Comparison of ENCODE assay signal across 8 cellular contexts in the genomic region with DNA sequence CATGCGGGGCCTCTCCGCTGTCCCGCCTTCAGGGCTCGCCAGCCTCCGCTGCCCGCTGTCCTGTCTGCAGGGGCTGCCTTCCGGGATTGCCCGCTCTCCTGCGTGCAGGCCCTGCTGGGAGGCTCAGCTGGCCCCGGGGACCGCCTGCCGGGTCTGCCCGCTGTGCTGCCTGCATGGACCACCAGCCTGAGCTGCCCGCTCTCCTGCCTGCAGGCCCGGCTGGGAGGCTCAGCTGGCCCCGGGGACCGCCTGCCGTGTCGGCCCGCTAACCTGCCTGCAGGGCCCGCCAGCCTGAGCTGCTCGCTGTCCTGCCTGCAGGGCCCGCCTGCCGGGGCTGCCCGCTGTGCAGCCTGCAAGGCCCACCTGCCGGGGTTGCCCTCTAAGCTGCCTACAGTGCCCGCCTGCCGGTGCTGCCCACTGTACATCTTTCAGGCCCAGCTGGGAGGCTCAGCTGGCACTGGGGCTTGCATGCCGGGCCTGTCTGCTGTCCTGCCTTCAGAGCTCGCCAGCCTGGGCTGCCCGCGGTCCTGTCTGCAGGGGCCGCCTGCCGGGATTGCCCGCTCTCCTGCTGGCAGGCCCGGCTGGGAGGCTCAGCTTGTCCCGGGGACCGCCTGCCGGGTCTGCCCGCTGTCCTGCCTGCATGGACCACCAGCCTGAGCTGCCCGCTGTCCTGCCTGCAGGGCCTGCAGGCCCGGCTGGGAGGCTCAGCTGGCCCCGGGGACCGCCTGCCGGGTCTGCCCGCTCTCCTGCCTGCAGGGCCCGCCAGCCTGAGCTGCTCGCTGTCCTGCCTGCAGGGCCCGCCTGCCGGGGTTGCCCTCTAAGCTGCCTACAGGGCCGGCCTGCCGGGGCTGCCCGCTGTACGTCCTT.
DNase-seq lines count a peak whose midpoint lies in the region; ATAC-seq, FAIRE-seq and TF ChIP-seq lines count a peak whose summit lies in the region.

No MANE protein-coding gene starts in this region.

- peak overlapping the region; percentile 66 for H3K4me3 Mint-ChIP-seq in activated T-cell treated with anti-CD3 and anti-CD28 coated beads, Interleukin-2, amount 50 U/mL, for 24 hours
- H3K4me3 Mint-ChIP-seq in WTC11: no peak overlapping the region

- intact Hi-C loops in left cardiac atrium (cut with DNase I): no loop called here

- ATAC-seq in left cardiac atrium (peak; percentile 89 to 95), WTC11 (no peak), HG02973 (IDR thresholded peaks at IDR 0.05; ENCODE audit: unreplicated experiment) (no peak)

- H3K27ac Mint-ChIP-seq in activated T-cell treated with anti-CD3 and anti-CD28 coated beads, Interleukin-2, amount 50 U/mL, for 24 hours: peak overlapping the region; percentile 23
- no peak overlapping the region for H3K27ac Mint-ChIP-seq in WTC11

- peaks cover 20% of the 10 kb centered on the region for H3K36me3 Mint-ChIP-seq in activated T-cell treated with anti-CD3 and anti-CD28 coated beads, Interleukin-2, amount 50 U/mL, for 24 hours (ENCODE audit: low read depth)
- peaks cover 78% of the 10 kb centered on the region for H3K36me3 Mint-ChIP-seq in WTC11

- TF ChIP-seq CTCF in WTC11 (IDR thresholded peaks at IDR 0.05): no peak

- POLR2A ChIA-PET in WTC11 (lab: Charles Lee): no interaction called here

- DNase-seq in GM12891 (ENCODE audit: insufficient read length, low spot score) (no peak), LHCN-M2 (ENCODE audit: low read depth) (peak; percentile 66), left cardiac atrium (no peak), ecto neural progenitor cell (ENCODE audit: low spot score) (no peak), WTC11 (ENCODE audit: low spot score) (no peak)
- DNase-seq in activated T-cell treated with anti-CD3 and anti-CD28 coated beads, Interleukin-2, amount 50 U/mL, for 24 hours: peak; percentile 71
- peak; percentile 17 to 61 (median 38) for DNase-seq in stimulated activated CD4-positive, alpha-beta T cell treated with anti-CD3 and anti-CD28 coated beads, TNF-alpha, amount 100 ng/mL, for 4 hours (ENCODE audit: low read depth in 3 of 3)

- peaks cover 45% of the 10 kb centered on the region for H3K9me3 Mint-ChIP-seq in activated T-cell treated with anti-CD3 and anti-CD28 coated beads, Interleukin-2, amount 50 U/mL, for 24 hours
- peaks cover 81% of the 10 kb centered on the region for H3K9me3 Mint-ChIP-seq in WTC11

- FAIRE-seq in GM12891 (lab: Jason Lieb, UNC): peak; percentile 60

- H3K4me1 Mint-ChIP-seq in activated T-cell treated with anti-CD3 and anti-CD28 coated beads, Interleukin-2, amount 50 U/mL, for 24 hours (ENCODE audit: low read depth): no peaks in the 10 kb centered on the region
- H3K4me1 Mint-ChIP-seq in WTC11: no peaks in the 10 kb centered on the region

- TF ChIP-seq POLR2A in GM12891 (IDR thresholded peaks at IDR 0.05; ENCODE audit: low read depth, low read length): no peak

- CTCF ChIA-PET in WTC11 (lab: Charles Lee): no interaction called here

- H3K27me3 Mint-ChIP-seq in activated T-cell treated with anti-CD3 and anti-CD28 coated beads, Interleukin-2, amount 50 U/mL, for 24 hours: peaks cover 2% of the 10 kb centered on the region
- peaks cover 16% of the 10 kb centered on the region for H3K27me3 Mint-ChIP-seq in WTC11 (ENCODE audit: low read depth)

TF ChIP-seq in GM12891, 5 proteins besides CTCF, POLR2A, EP300 and RAD21:
- TF ChIP-seq SPI1 (IDR thresholded peaks at IDR 0.05; ENCODE audit: low read depth, low read length) (no peak), POLR2AphosphoS5 (IDR thresholded peaks at IDR 0.05; ENCODE audit: low read depth, low read length) (no peak), PAX5 (IDR thresholded peaks at IDR 0.05; ENCODE audit: insufficient read depth, low read length, severe bottlenecking) (no peak), POU2F2 (IDR thresholded peaks at IDR 0.05; ENCODE audit: low read depth, low read length) (no peak), TAF1 (IDR thresholded peaks at IDR 0.05; ENCODE audit: low read depth, low read length) (no peak)

TF ChIP-seq in WTC11, 78 proteins besides CTCF, POLR2A, EP300 and RAD21 (continues in another document):
- TF ChIP-seq USF1 (CRISPR knock-in tag; IDR thresholded peaks at IDR 0.05): no peak
- no peak for TF ChIP-seq FOXP1 (CRISPR knock-in tag; IDR thresholded peaks at IDR 0.05; ENCODE audit: borderline replicate concordance)
- no peak for TF ChIP-seq SP1 (CRISPR knock-in tag; conservative IDR thresholded peaks at IDR 0.05)
- no peak for TF ChIP-seq ZNF317 (CRISPR knock-in tag; IDR thresholded peaks at IDR 0.05; ENCODE audit: borderline replicate concordance, low read depth)
- no peak for TF ChIP-seq TCF7 (CRISPR knock-in tag; IDR thresholded peaks at IDR 0.05; ENCODE audit: low read depth)
- TF ChIP-seq GTF2I (CRISPR knock-in tag; conservative IDR thresholded peaks at IDR 0.05): no peak
- no peak for TF ChIP-seq CREB1 (CRISPR knock-in tag; IDR thresholded peaks at IDR 0.05)
- no peak for TF ChIP-seq ZNF512 (CRISPR knock-in tag; IDR thresholded peaks at IDR 0.05; ENCODE audit: borderline replicate concordance)
- TF ChIP-seq SMAD3 (CRISPR knock-in tag; IDR thresholded peaks at IDR 0.05; ENCODE audit: borderline replicate concordance): no peak
- no peak for TF ChIP-seq ZNF263 (CRISPR knock-in tag; IDR thresholded peaks at IDR 0.05; ENCODE audit: low read depth)
- TF ChIP-seq CDX4 (CRISPR knock-in tag; IDR thresholded peaks at IDR 0.05; ENCODE audit: borderline replicate concordance): no peak
- no peak for TF ChIP-seq FOXK1 (CRISPR knock-in tag; IDR thresholded peaks at IDR 0.05)
- no peak for TF ChIP-seq ERG (CRISPR knock-in tag; IDR thresholded peaks at IDR 0.05)
- TF ChIP-seq HMGXB4 (CRISPR knock-in tag; IDR thresholded peaks at IDR 0.05): no peak
- no peak for TF ChIP-seq ZNF138 (CRISPR knock-in tag; conservative IDR thresholded peaks at IDR 0.05)
- TF ChIP-seq FOXP4 (CRISPR knock-in tag; IDR thresholded peaks at IDR 0.05): no peak

Comparison
In these comparisons a context has a peak if more than half of its experiments do, and no peak if none do; other contexts are left out.
1. DNase-seq: peak in LHCN-M2 (single experiment), activated T-cell treated with anti-CD3 and anti-CD28 coated beads, Interleukin-2, amount 50 U/mL, for 24 hours (single experiment) and stimulated activated CD4-positive, alpha-beta T cell treated with anti-CD3 and anti-CD28 coated beads, TNF-alpha, amount 100 ng/mL, for 4 hours (3 of 3); none in GM12891 (single experiment), left cardiac atrium (single experiment), ecto neural progenitor cell (single experiment) and WTC11 (single experiment).
2. ATAC-seq: peak in left cardiac atrium (2 of 2); none in WTC11 (single experiment) and HG02973 (single experiment).